ENCODE assay signal across 29 cellular contexts in genomic region chr1:104804147-104804546, GRCh38.
"Had no signal": no experiment of that assay in that cellular context is flagged by ENCODE, and none has a peak within 500 bp of the region (broad histone marks: within the 10 kb centered on the region; RNA-seq: fewer than 3 reads in every experiment).

No MANE protein-coding gene starts in this region.

- H3K27me3 ChIP-seq: adrenal gland, breast epithelium, Peyer's patch, SJSA1 had no signal

- H3K9me3 ChIP-seq: adrenal gland, breast epithelium, Peyer's patch, SJSA1 had no signal

- DNase-seq: activated CD4-positive, alpha-beta T cell treated with anti-CD3 and anti-CD28 coated beads for 48 hours; activated CD4-positive, alpha-beta T cell treated with anti-CD3 and anti-CD28 coated beads, Interleukin-2, amount 50 U/mL, for 4 hours; activated CD4-positive, CD25-positive, alpha-beta regulatory T cell treated with anti-CD3 and anti-CD28 coated beads, Interleukin-2, amount 50 U/mL, for 72 hours; activated CD8-positive, alpha-beta memory T cell treated with anti-CD3 and anti-CD28 coated beads, Interleukin-2, amount 50 U/mL, for 48 hours; activated CD8-positive, alpha-beta T cell treated with anti-CD3 and anti-CD28 coated beads, Interleukin-2, amount 10 ng/mL, durations not matched to agents 7 days and 5 days; activated naive CD4-positive, alpha-beta T cell treated with anti-CD3 and anti-CD28 coated beads, Interleukin-2, amount 50 U/mL, for 16 hours; activated naive CD8-positive, alpha-beta T cell treated with anti-CD3 and anti-CD28 coated beads, Interleukin-2, amount 10 ng/mL, durations not matched to agents 7 days and 5 days; activated T-cell treated with anti-CD3 and anti-CD28 coated beads, Interleukin-2, amount 50 U/mL, for 1 hour; adrenal gland; anterior cingulate cortex; caudate nucleus; Kasumi-1; NCI-H1105 treated with DMSO at 0.1 percent for 48 hours; NCI-H1436 treated with DMSO at 0.1 percent for 48 hours; NCI-H187; NCI-H2081; NCI-H2171; NCI-H226; NCI-H526; NCI-H774; NK-92 treated with Interleukin-12 subunit alpha and Interleukin-12 subunit beta, amount 100 ng/mL, for 24 hours; Peyer's patch; Right ventricle myocardium superior; SW 1271 had no signal

- H3K4me3 ChIP-seq: adrenal gland, breast epithelium, Peyer's patch, SJSA1 had no signal

- ATAC-seq: activated CD8-positive, alpha-beta T cell treated with anti-CD3 and anti-CD28 coated beads, Interleukin-2, amount 10 ng/mL, durations not matched to agents 7 days and 5 days; SK-N-SH treated with all-trans-retinoic acid at 6 μM for 48 hours; WTC11 had no signal

- H3K27ac ChIP-seq: adrenal gland, breast epithelium, Peyer's patch, RWPE1, SJSA1 had no signal

- H3K4me1 ChIP-seq: adrenal gland, breast epithelium, Peyer's patch, SJSA1 had no signal

- H3K36me3 ChIP-seq: adrenal gland, breast epithelium, Peyer's patch, SJSA1 had no signal
